ENCODE assay signal across 11 cellular contexts in genomic region chr10:22816298-22816653, GRCh38.
A peak's percentile ranks its signal among the peaks of the same experiment; 100 is the strongest.
DNase-seq lines count a peak whose midpoint lies in the region; TF ChIP-seq lines count a peak whose summit lies in the region.
"Had no signal": no experiment of that assay in that cellular context is flagged by ENCODE, and none has a peak within 500 bp of the region (broad histone marks: within the 10 kb centered on the region; RNA-seq: fewer than 3 reads in every experiment).

No MANE protein-coding gene starts in this region.

- peak overlapping the region; percentile 56 for H3K9ac ChIP-seq in GM23248

- H3K36me3 ChIP-seq in A673 (ENCODE audit: insufficient read depth, low read length, poor library complexity, severe bottlenecking) (no peaks in the 10 kb centered on the region), GM23248 (ENCODE audit: low read depth) (no peaks in the 10 kb centered on the region), SJCRH30 (no peaks in the 10 kb centered on the region), tibial artery (no peaks in the 10 kb centered on the region), WERI-Rb-1 (no peaks in the 10 kb centered on the region), sigmoid colon (no peaks in the 10 kb centered on the region)
- H3K36me3 ChIP-seq: prostate gland had no signal

- no peaks in the 10 kb centered on the region for H3K27me3 ChIP-seq in A673 (replicated peaks; ENCODE audit: insufficient read depth, low read depth, low read length, poor library complexity)
- no peaks in the 10 kb centered on the region for H3K27me3 ChIP-seq in GM23248 (replicated peaks; ENCODE audit: insufficient read depth)
- H3K27me3 ChIP-seq in SJCRH30: no peaks in the 10 kb centered on the region
- H3K27me3 ChIP-seq in tibial artery: no peaks in the 10 kb centered on the region
- no peaks in the 10 kb centered on the region for H3K27me3 ChIP-seq in WERI-Rb-1 (ENCODE audit: insufficient read depth, low read depth, severe bottlenecking)
- H3K27me3 ChIP-seq in sigmoid colon: no peaks in the 10 kb centered on the region

- H3K79me2 ChIP-seq in GM23248 (ENCODE audit: insufficient read depth): no peaks in the 10 kb centered on the region

- H3K9me3 ChIP-seq in A673 (ENCODE audit: low read depth, low read length, poor library complexity, severe bottlenecking) (no peaks in the 10 kb centered on the region), GM23248 (ENCODE audit: low read depth) (no peaks in the 10 kb centered on the region), SJCRH30 (replicated peaks) (no peaks in the 10 kb centered on the region), tibial artery (no peaks in the 10 kb centered on the region), WERI-Rb-1 (ENCODE audit: severe bottlenecking) (no peaks in the 10 kb centered on the region), sigmoid colon (no peaks in the 10 kb centered on the region)
- H3K9me3 ChIP-seq: prostate gland had no signal

- H3K27ac ChIP-seq in A673 (ENCODE audit: low read depth, low read length, poor library complexity, severe bottlenecking) (no peak overlapping the region), GM23248 (peak overlapping the region; percentile 93), SJCRH30 (no peak overlapping the region; the same call in 1 of the 2 replicates), tibial artery (no peak overlapping the region), WERI-Rb-1 (no peak overlapping the region), sigmoid colon (no peak overlapping the region)
- H3K27ac ChIP-seq: prostate gland had no signal

- BruUV-seq in A673 (replicated peaks; lab: Mats Ljungman, UMichigan): no TSS peak

- no peak for TF ChIP-seq EP300 in sigmoid colon (IDR thresholded peaks at IDR 0.05)

- H3K4me1 ChIP-seq in A673 (ENCODE audit: insufficient read depth, low read length, poor library complexity, severe bottlenecking) (peaks cover under 1% of the 10 kb centered on the region), GM23248 (ENCODE audit: insufficient read depth) (peaks cover 26% of the 10 kb centered on the region), SJCRH30 (peaks cover 8% of the 10 kb centered on the region), tibial artery (no peaks in the 10 kb centered on the region), sigmoid colon (no peaks in the 10 kb centered on the region)
- H3K4me1 ChIP-seq: prostate gland had no signal

- TF ChIP-seq CTCF in A673 (conservative IDR thresholded peaks at IDR 0.05; ENCODE audit: low read depth, low read length) (no peak), fibroblast of villous mesenchyme (IDR thresholded peaks at IDR 0.05; ENCODE audit: insufficient read depth, low read depth, low read length) (no peak), tibial artery (IDR thresholded peaks at IDR 0.05) (no peak), WERI-Rb-1 (IDR thresholded peaks at IDR 0.05; ENCODE audit: low read depth, low read length) (no peak), sigmoid colon (IDR thresholded peaks at IDR 0.05) (no peak)

- no peak overlapping the region for H3K4me3 ChIP-seq in A673 (ENCODE audit: low read depth, low read length, poor library complexity, severe bottlenecking)
- no peak overlapping the region for H3K4me3 ChIP-seq in GM23248
- H3K4me3 ChIP-seq in SJCRH30: no peak overlapping the region
- H3K4me3 ChIP-seq in fibroblast of villous mesenchyme (ENCODE audit: low read depth, low read length): no peak overlapping the region
- H3K4me3 ChIP-seq in tibial artery: no peak overlapping the region
- no peak overlapping the region for H3K4me3 ChIP-seq in WERI-Rb-1 (ENCODE audit: low read depth, low read length)
- no peak overlapping the region for H3K4me3 ChIP-seq in sigmoid colon
- H3K4me3 ChIP-seq: prostate gland had no signal

- no peaks in the 10 kb centered on the region for H3K9me2 ChIP-seq in GM23248 (ENCODE audit: insufficient read depth)

- H3K4me2 ChIP-seq in GM23248 (ENCODE audit: unreplicated experiment): no peak overlapping the region

- no peaks in the 10 kb centered on the region for H4K20me1 ChIP-seq in GM23248 (ENCODE audit: insufficient read depth)

- CTCF ChIA-PET in A673 (lab: Charles Lee): no interaction called here

- 70 to 78% methylated on average over 4 of the region's 4 CpGs for WGBS in GM23248 (ENCODE audit: low coverage in 1 of 2, low lambda C conversion rate in 2 of 2, missing lambda C conversion rate in 2 of 2), 2 experiments
- 28 to 73% methylated on average over 4 of the region's 4 CpGs for WGBS in sigmoid colon, 2 donors

- H3F3A ChIP-seq in GM23248 (ENCODE audit: insufficient read depth): peaks cover 18% of the 10 kb centered on the region; the same call in 1 of the 2 replicates

- in situ Hi-C loops in GM23248 (cut with MboI): no loop called here

- H2AFZ ChIP-seq in GM23248: no peak overlapping the region

- TF ChIP-seq POLR2A in sigmoid colon (IDR thresholded peaks at IDR 0.05): no peak

- intact Hi-C loops in A673 (cut with micrococcal nuclease; ENCODE audit: unreplicated experiment): no loop called here
- intact Hi-C loops in tibial artery (cut with DNase I; ENCODE audit: low total_unique reads): no loop called here
- intact Hi-C loops in sigmoid colon (cut with DNase I): no loop called here

- POLR2A ChIA-PET in A673 (lab: Charles Lee; ENCODE audit: low non-redundant PET): no interaction called here

- peak; percentile 68 for DNase-seq in A673 (ENCODE audit: low spot score)
- DNase-seq in GM23248: peak; percentile 91
- peak; percentile 27 to 54 for DNase-seq in SJCRH30
- DNase-seq in fibroblast of villous mesenchyme (ENCODE audit: low read depth): peak; percentile 90
- DNase-seq in tibial artery: no peak
- no peak for DNase-seq in NCI-H1092 treated with DMSO at 0.1 percent for 48 hours (lab: John Stamatoyannopoulos, UW)
- no peak for DNase-seq in WERI-Rb-1
- no peak for DNase-seq in sigmoid colon
- DNase-seq: activated CD8-positive, alpha-beta memory T cell treated with anti-CD3 and anti-CD28 coated beads, Interleukin-2, amount 50 U/mL, for 48 hours; DMS79 had no signal

Comparison
In these comparisons a context has a peak if more than half of its experiments do, and no peak if none do; other contexts are left out.
1. DNase-seq: peak in A673 (single experiment), GM23248 (single experiment), SJCRH30 (2 of 2) and fibroblast of villous mesenchyme (single experiment); none in tibial artery (0 of 2), NCI-H1092 treated with DMSO at 0.1 percent for 48 hours (single experiment), WERI-Rb-1 (single experiment) and sigmoid colon (single experiment).